Comparison of ENCODE assay signal across 1 cellular context in the genomic region with DNA sequence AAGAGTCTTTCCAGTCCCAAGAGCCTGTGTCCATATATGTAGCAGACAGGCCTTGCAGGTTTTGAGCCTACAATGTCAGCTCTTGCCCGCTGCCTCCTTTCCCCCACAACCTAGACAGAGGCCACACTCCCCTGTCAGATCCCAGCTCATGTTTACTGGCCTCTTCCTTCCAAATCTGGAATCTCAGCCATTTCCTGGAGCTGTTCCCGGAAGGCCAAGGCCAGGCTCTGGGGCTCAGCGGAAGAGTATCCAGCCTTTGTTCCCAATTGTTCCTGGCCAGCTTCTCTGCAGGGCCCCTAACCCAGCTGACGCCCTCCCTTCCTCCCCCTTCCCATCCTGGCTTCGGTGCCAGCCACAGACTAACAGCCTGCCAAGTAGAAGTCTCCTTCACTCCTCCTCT.
A peak's percentile ranks its signal among the peaks of the same experiment; 100 is the strongest.
TF ChIP-seq lines count a peak whose summit lies in the region.

No MANE protein-coding gene starts in this region.

TF ChIP-seq in SK-N-SH, 30 proteins besides CTCF, POLR2A, EP300 and RAD21 (continued from another document):
- TF ChIP-seq, protein P1, sequence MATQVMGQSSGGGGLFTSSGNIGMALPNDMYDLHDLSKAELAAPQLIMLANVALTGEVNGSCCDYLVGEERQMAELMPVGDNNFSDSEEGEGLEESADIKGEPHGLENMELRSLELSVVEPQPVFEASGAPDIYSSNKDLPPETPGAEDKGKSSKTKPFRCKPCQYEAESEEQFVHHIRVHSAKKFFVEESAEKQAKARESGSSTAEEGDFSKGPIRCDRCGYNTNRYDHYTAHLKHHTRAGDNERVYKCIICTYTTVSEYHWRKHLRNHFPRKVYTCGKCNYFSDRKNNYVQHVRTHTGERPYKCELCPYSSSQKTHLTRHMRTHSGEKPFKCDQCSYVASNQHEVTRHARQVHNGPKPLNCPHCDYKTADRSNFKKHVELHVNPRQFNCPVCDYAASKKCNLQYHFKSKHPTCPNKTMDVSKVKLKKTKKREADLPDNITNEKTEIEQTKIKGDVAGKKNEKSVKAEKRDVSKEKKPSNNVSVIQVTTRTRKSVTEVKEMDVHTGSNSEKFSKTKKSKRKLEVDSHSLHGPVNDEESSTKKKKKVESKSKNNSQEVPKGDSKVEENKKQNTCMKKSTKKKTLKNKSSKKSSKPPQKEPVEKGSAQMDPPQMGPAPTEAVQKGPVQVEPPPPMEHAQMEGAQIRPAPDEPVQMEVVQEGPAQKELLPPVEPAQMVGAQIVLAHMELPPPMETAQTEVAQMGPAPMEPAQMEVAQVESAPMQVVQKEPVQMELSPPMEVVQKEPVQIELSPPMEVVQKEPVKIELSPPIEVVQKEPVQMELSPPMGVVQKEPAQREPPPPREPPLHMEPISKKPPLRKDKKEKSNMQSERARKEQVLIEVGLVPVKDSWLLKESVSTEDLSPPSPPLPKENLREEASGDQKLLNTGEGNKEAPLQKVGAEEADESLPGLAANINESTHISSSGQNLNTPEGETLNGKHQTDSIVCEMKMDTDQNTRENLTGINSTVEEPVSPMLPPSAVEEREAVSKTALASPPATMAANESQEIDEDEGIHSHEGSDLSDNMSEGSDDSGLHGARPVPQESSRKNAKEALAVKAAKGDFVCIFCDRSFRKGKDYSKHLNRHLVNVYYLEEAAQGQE (IDR thresholded peaks at IDR 0.05; ENCODE audit: low read depth, low read length) = peak; percentile 44; the same call in 1 of the 2 replicates
- TF ChIP-seq CHD2 (IDR thresholded peaks at IDR 0.05; ENCODE audit: low read length, partially characterized antibody) (no peak), RFX5 (IDR thresholded peaks at IDR 0.05; ENCODE audit: low read length) (no peak), MXI1 (IDR thresholded peaks at IDR 0.05; ENCODE audit: low read depth, low read length) (no peak), RXRA (IDR thresholded peaks at IDR 0.05; ENCODE audit: borderline replicate concordance, low read depth) (0 out of 2 replicates have a peak, but pooled peaks have one; percentile 18), ELF1 (IDR thresholded peaks at IDR 0.05) (peak; percentile 53; the same call in 1 of the 2 replicates), FOSL2 (IDR thresholded peaks at IDR 0.05; ENCODE audit: borderline replicate concordance, low read depth) (no peak), FOXM1 (IDR thresholded peaks at IDR 0.05; ENCODE audit: low read depth) (0 out of 2 replicates have a peak, but pooled peaks have one; percentile 42), FOXJ3 (CRISPR knock-in tag; IDR thresholded peaks at IDR 0.05) (no peak), GABPA (IDR thresholded peaks at IDR 0.05; ENCODE audit: low read depth) (no peak; the same call in 1 of the 2 replicates), YY1 (IDR thresholded peaks at IDR 0.05; ENCODE audit: low read depth) (no peak; the same call in 1 of the 2 replicates), SMC3 (IDR thresholded peaks at IDR 0.05; ENCODE audit: low read depth, low read length) (no peak), NFIC (IDR thresholded peaks at IDR 0.05; ENCODE audit: borderline replicate concordance) (peak; percentile 89), EZH2phosphoT487 (IDR thresholded peaks at IDR 0.05; ENCODE audit: borderline replicate concordance, low read depth) (no peak), TAF1 (IDR thresholded peaks at IDR 0.05; ENCODE audit: borderline replicate concordance, low read depth, low read length) (no peak), RCOR1 (IDR thresholded peaks at IDR 0.05; ENCODE audit: low read length) (no peak), MEF2A (IDR thresholded peaks at IDR 0.05; ENCODE audit: borderline replicate concordance, low read depth) (no peak), GATA2 (CRISPR knock-in tag; IDR thresholded peaks at IDR 0.05) (no peak), SIN3A (IDR thresholded peaks at IDR 0.05; ENCODE audit: borderline replicate concordance, low read depth, low read length) (peak; percentile 16; the same call in 1 of the 2 replicates)
- TF ChIP-seq, protein P2, sequence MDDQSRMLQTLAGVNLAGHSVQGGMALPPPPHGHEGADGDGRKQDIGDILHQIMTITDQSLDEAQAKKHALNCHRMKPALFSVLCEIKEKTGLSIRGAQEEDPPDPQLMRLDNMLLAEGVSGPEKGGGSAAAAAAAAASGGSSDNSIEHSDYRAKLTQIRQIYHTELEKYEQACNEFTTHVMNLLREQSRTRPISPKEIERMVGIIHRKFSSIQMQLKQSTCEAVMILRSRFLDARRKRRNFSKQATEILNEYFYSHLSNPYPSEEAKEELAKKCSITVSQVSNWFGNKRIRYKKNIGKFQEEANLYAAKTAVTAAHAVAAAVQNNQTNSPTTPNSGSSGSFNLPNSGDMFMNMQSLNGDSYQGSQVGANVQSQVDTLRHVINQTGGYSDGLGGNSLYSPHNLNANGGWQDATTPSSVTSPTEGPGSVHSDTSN (IDR thresholded peaks at IDR 0.05) = peak; percentile 51
- TF ChIP-seq, protein P3, sequence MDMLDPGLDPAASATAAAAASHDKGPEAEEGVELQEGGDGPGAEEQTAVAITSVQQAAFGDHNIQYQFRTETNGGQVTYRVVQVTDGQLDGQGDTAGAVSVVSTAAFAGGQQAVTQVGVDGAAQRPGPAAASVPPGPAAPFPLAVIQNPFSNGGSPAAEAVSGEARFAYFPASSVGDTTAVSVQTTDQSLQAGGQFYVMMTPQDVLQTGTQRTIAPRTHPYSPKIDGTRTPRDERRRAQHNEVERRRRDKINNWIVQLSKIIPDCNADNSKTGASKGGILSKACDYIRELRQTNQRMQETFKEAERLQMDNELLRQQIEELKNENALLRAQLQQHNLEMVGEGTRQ (IDR thresholded peaks at IDR 0.05; ENCODE audit: borderline replicate concordance, low read depth, low read length) = no peak
- TF ChIP-seq, protein P4, sequence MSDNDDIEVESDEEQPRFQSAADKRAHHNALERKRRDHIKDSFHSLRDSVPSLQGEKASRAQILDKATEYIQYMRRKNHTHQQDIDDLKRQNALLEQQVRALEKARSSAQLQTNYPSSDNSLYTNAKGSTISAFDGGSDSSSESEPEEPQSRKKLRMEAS (IDR thresholded peaks at IDR 0.05; ENCODE audit: low read depth) = peak; percentile 24
